18 cellular contexts compared by ENCODE assay signal in the genomic region with DNA sequence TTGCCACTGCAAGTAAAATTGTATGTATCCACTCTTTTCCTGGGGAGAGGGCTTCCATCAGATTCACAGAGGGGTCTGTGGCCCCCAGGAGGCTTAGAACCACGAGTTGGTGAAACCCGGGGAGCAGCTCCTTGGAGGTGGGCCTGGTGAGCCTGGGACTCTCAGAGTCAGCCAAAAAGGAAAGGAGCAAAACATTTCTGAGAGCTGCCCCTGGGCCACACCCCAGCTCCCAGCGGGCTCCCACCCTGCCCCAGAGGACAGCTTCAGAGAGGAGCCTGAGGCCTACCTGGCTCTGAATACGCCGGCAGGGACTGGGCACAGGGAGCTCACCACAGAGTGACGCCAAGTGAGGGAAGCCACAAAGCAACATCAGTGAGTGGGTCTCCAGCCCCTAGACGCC. TPM values are rescaled to one million over a fixed set of nuclear protein-coding genes. Genes with fewer than 3 reads are reported as not detected.
DNase-seq lines count a peak whose midpoint lies in the region; TF ChIP-seq lines count a peak whose summit lies in the region.
"Had no signal": no experiment of that assay in that cellular context is flagged by ENCODE, and none has a peak within 500 bp of the region (broad histone marks: within the 10 kb centered on the region; RNA-seq: fewer than 3 reads in every experiment).

No MANE protein-coding gene starts in this region.

- POLR2A ChIA-PET in MCF 10A (lab: Yijun Ruan, JAX) (interaction anchor here (1.3 kb wide), 1 partner anchor 9 kb away, joined by 4 read pairs; no protein-coding TSS in a partner anchor), A673 (lab: Charles Lee; ENCODE audit: low non-redundant PET) (no interaction called here)

- 100% methylated on average over 7 of the region's 7 CpGs for WGBS in mammary epithelial cell (ENCODE audit: low coverage, missing lambda C conversion rate)

- no peak overlapping the region for H2AFZ ChIP-seq in mammary epithelial cell (ENCODE audit: low read depth, low read length)
- H2AFZ ChIP-seq: GM23248 had no signal

- H3K9ac ChIP-seq in mammary epithelial cell (ENCODE audit: insufficient read depth, low read length) = no peak overlapping the region
- no peak overlapping the region for H3K9ac ChIP-seq in SK-N-MC (ENCODE audit: insufficient read length)
- H3K9ac ChIP-seq: GM23248 had no signal

- H3K79me2 ChIP-seq in mammary epithelial cell (ENCODE audit: insufficient read depth, low read length) = peaks cover 87% of the 10 kb centered on the region

- H3K36me3 ChIP-seq in mammary epithelial cell (ENCODE audit: insufficient read depth, low read length) = peaks cover 28% of the 10 kb centered on the region
- peaks cover 10% of the 10 kb centered on the region for H3K36me3 ChIP-seq in A673 (ENCODE audit: insufficient read depth, low read length, poor library complexity, severe bottlenecking)
- peaks cover 12% of the 10 kb centered on the region; the same call in 1 of the 2 replicates for H3K36me3 ChIP-seq in SK-N-MC (ENCODE audit: insufficient read depth, low read length)

- no peaks in the 10 kb centered on the region for H3K9me3 ChIP-seq in mammary epithelial cell (replicated peaks; ENCODE audit: insufficient read depth, low read length)
- H3K9me3 ChIP-seq in A673 (ENCODE audit: low read depth, low read length, poor library complexity, severe bottlenecking) = no peaks in the 10 kb centered on the region
- H3K9me3 ChIP-seq in SK-N-MC (ENCODE audit: low read depth, low read length) = no peaks in the 10 kb centered on the region
- H3K9me3 ChIP-seq: Caco-2 had no signal

- no peaks in the 10 kb centered on the region for H3K9me3 Mint-ChIP-seq in MCF 10A (ENCODE audit: unreplicated experiment)
- H3K9me3 Mint-ChIP-seq: CD4-positive, CD25-positive, alpha-beta regulatory T cell; CD8-positive, alpha-beta T cell had no signal

- dilution Hi-C loops in mammary epithelial cell (cut with HindIII; ENCODE audit: low sequenced_read_pairs) = no loop called here

- no peak for TF ChIP-seq CTCF in mammary epithelial cell (conservative IDR thresholded peaks at IDR 0.05 in 1 of 2, IDR thresholded peaks at IDR 0.05 in 1 of 2; ENCODE audit: extremely low read depth in 1 of 2, insufficient read depth in 1 of 2, low read depth in 1 of 2, low read length in 2 of 2)
- no peak for TF ChIP-seq CTCF in MCF 10A (IDR thresholded peaks at IDR 0.05; ENCODE audit: unreplicated experiment)
- TF ChIP-seq CTCF in A673 (conservative IDR thresholded peaks at IDR 0.05; ENCODE audit: low read depth, low read length) = no peak

- H3K4me3 ChIP-seq in mammary epithelial cell (replicated peaks in 1 of 3; ENCODE audit: insufficient read depth in 1 of 3, low read depth in 2 of 3, low read length in 3 of 3) (no peak overlapping the region), A673 (ENCODE audit: low read depth, low read length, poor library complexity, severe bottlenecking) (no peak overlapping the region), SK-N-MC (no peak overlapping the region)
- H3K4me3 ChIP-seq: GM23248 had no signal

- CTCF ChIA-PET in mammary epithelial cell (lab: Charles Lee; ENCODE audit: low non-redundant PET) (no interaction called here), MCF 10A (lab: Yijun Ruan, JAX) (interaction anchor here (0.7 to 1.4 kb wide), 2 partner anchors 10 to 17 kb away, joined by 3 to 5 read pairs; no protein-coding TSS in a partner anchor), A673 (lab: Charles Lee) (no interaction called here)

- no peak for DNase-seq in mammary epithelial cell
- no peak for DNase-seq in MCF 10A (ENCODE audit: unreplicated experiment)
- DNase-seq in A673 (ENCODE audit: low spot score) = no peak
- DNase-seq in SK-N-MC (ENCODE audit: low read depth, low spot score) = no peak
- peak; percentile 71 for DNase-seq in posterior vena cava (ENCODE audit: low spot score)
- no peak for DNase-seq in putamen (ENCODE audit: low spot score)
- no peak for DNase-seq in LoVo (ENCODE audit: low spot score)
- DNase-seq in NCI-H2081 (lab: John Stamatoyannopoulos, UW) = no peak
- DNase-seq: Caco-2; CD4-positive, CD25-positive, alpha-beta regulatory T cell; CD8-positive, alpha-beta T cell; DMS153; DND-41; GM23248; H7; HCEC 1CT had no signal

- H3K4me1 ChIP-seq in mammary epithelial cell (ENCODE audit: insufficient read depth, low read length) = peaks cover 55% of the 10 kb centered on the region
- H3K4me1 ChIP-seq in A673 (ENCODE audit: insufficient read depth, low read length, poor library complexity, severe bottlenecking) = peaks cover 64% of the 10 kb centered on the region

- in situ Hi-C loops in mammary epithelial cell (cut with MboI; ENCODE audit: low sequenced_read_pairs in 2 of 2) = no loop called here

- H3K27ac Mint-ChIP-seq in MCF 10A (ENCODE audit: low read depth, unreplicated experiment) = no peak overlapping the region
- H3K27ac Mint-ChIP-seq: CD8-positive, alpha-beta T cell had no signal

- no peaks in the 10 kb centered on the region for H3K27me3 ChIP-seq in mammary epithelial cell (ENCODE audit: insufficient read depth, low read length)
- H3K27me3 ChIP-seq in A673 (replicated peaks; ENCODE audit: insufficient read depth, low read depth, low read length, poor library complexity) = no peaks in the 10 kb centered on the region

- no peak overlapping the region for H3K4me3 Mint-ChIP-seq in MCF 10A (ENCODE audit: unreplicated experiment)
- H3K4me3 Mint-ChIP-seq: CD4-positive, CD25-positive, alpha-beta regulatory T cell; CD8-positive, alpha-beta T cell had no signal

- H3K4me1 Mint-ChIP-seq in MCF 10A (ENCODE audit: insufficient read depth, unreplicated experiment) = peaks cover 8% of the 10 kb centered on the region

- H3K36me3 Mint-ChIP-seq in MCF 10A (ENCODE audit: insufficient read depth, unreplicated experiment) = peaks cover 21% of the 10 kb centered on the region
- H3K36me3 Mint-ChIP-seq: CD8-positive, alpha-beta T cell had no signal

- no peaks in the 10 kb centered on the region for H3K27me3 Mint-ChIP-seq in MCF 10A (ENCODE audit: insufficient read depth, unreplicated experiment)
- H3K27me3 Mint-ChIP-seq: CD4-positive, CD25-positive, alpha-beta regulatory T cell had no signal

- intact Hi-C loops in mammary epithelial cell (cut with micrococcal nuclease) (no loop called here), MCF 10A (cut with micrococcal nuclease) (no loop called here), A673 (cut with micrococcal nuclease; ENCODE audit: unreplicated experiment) (no loop called here), posterior vena cava (cut with DNase I) (no loop called here)

- H3K4me2 ChIP-seq in mammary epithelial cell (ENCODE audit: insufficient read depth, low read depth, low read length) = no peak overlapping the region

- BruUV-seq in mammary epithelial cell (replicated peaks; lab: Mats Ljungman, UMichigan) (no TSS peak), MCF 10A (replicated peaks; lab: Mats Ljungman, UMichigan) (no TSS peak), A673 (replicated peaks; lab: Mats Ljungman, UMichigan) (no TSS peak)

- no peaks in the 10 kb centered on the region for H4K20me1 ChIP-seq in mammary epithelial cell (ENCODE audit: insufficient read depth, low read length)

- H3K27ac ChIP-seq in mammary epithelial cell (ENCODE audit: insufficient read depth, low read depth, low read length) (peak overlapping the region; percentile 92), A673 (ENCODE audit: low read depth, low read length, poor library complexity, severe bottlenecking) (peak overlapping the region; percentile 70), SK-N-MC (peak overlapping the region; percentile 99)
- H3K27ac ChIP-seq: 22Rv1, C4-2B, GM23248 had no signal

RNA-seq across cellular contexts. Expression of a gene that starts 56.9 kb away (rescaled TPM):
- total RNA-seq in mammary epithelial cell = 100 to 1,000 TPM in 1 of 2 donors, 10 to 100 TPM in 1; 72.2 to 116 TPM
- 35.3 TPM for polyA plus RNA-seq in mammary epithelial cell
- polyA minus RNA-seq in mammary epithelial cell = 112 TPM
- total RNA-seq in MCF 10A (2022) = 13.2 and 15.0 TPM in 2 replicates
- total RNA-seq in A673 (2021) = 54.9 and 57.1 TPM in 2 replicates
- total RNA-seq in posterior vena cava = 10 to 100 TPM; 62.6 to 93.6 TPM
